29 cellular contexts compared by ENCODE assay signal in the genomic region with DNA sequence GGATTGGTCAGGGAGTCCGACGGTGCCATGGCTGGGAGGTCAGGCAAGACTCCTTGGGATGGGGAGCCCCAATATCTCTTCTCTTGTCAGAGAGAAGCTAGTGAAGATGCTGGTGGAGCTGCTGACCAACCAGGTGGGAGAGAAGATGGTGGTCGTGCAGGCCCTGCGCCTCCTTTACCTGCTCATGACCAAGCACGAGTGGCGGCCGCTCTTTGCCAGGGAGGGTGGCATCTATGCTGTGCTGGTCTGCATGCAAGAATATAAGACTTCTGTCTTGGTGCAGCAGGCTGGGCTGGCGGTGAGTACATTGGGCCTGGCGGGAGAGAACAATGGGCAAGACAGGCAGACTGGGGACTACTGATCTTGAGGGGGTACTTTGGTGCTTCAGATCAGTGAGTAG. TPM values are rescaled to one million over a fixed set of nuclear protein-coding genes. Genes with fewer than 3 reads are reported as not detected.
"Had no signal": no experiment of that assay in that cellular context is flagged by ENCODE, and none has a peak within 500 bp of the region (broad histone marks: within the 10 kb centered on the region; RNA-seq: fewer than 3 reads in every experiment).

No MANE protein-coding gene starts in this region.

- ATAC-seq: body of pancreas, Panc1 had no signal

- H3K4me3 Mint-ChIP-seq: activated CD4-positive, alpha-beta memory T cell treated with anti-CD3 and anti-CD28 coated beads, Interleukin-2, amount 10 ng/mL, durations not matched to agents 7 days and 5 days; activated CD4-positive, alpha-beta T cell treated with anti-CD3 and anti-CD28 coated beads, Interleukin-2, amount 10 ng/mL, durations not matched to agents 7 days and 5 days; activated naive CD4-positive, alpha-beta T cell treated with anti-CD3 and anti-CD28 coated beads for 36 hours had no signal

- H3K9ac ChIP-seq: KMS-11, SK-N-SH had no signal

- H3K27me3 ChIP-seq: ascending aorta, body of pancreas, SJCRH30 had no signal

- H3K9me3 ChIP-seq: ascending aorta, body of pancreas, SJCRH30, SK-N-SH had no signal

- H3K4me3 ChIP-seq: ascending aorta, body of pancreas, SJCRH30 had no signal

- H3K27ac ChIP-seq: ascending aorta, body of pancreas, KMS-11, SJCRH30, VCaP had no signal

- H3K9me3 Mint-ChIP-seq: activated CD4-positive, alpha-beta memory T cell treated with anti-CD3 and anti-CD28 coated beads, Interleukin-2, amount 10 ng/mL, durations not matched to agents 7 days and 5 days; activated CD4-positive, alpha-beta T cell treated with anti-CD3 and anti-CD28 coated beads, Interleukin-2, amount 10 ng/mL, durations not matched to agents 7 days and 5 days; activated naive CD4-positive, alpha-beta T cell treated with anti-CD3 and anti-CD28 coated beads for 36 hours; activated T-helper 2 cell treated with anti-CD3 and anti-CD28 coated beads, Interferon-gamma antibody, Interleukin-2, Interleukin-4, amounts not matched to agents 10 μg/mL and 5 μg/mL and 100 μg/mL, durations not matched to agents 14 hours and 24 hours and 36 hours had no signal

- H3K27ac Mint-ChIP-seq: activated CD4-positive, alpha-beta memory T cell treated with anti-CD3 and anti-CD28 coated beads, Interleukin-2, amount 10 ng/mL, durations not matched to agents 7 days and 5 days; activated CD4-positive, alpha-beta T cell treated with anti-CD3 and anti-CD28 coated beads, Interleukin-2, amount 10 ng/mL, durations not matched to agents 7 days and 5 days; activated naive CD4-positive, alpha-beta T cell treated with anti-CD3 and anti-CD28 coated beads for 36 hours; activated T-helper 2 cell treated with anti-CD3 and anti-CD28 coated beads, Interferon-gamma antibody, Interleukin-2, Interleukin-4, amounts not matched to agents 10 μg/mL and 5 μg/mL and 100 μg/mL, durations not matched to agents 14 hours and 24 hours and 36 hours had no signal

- DNase-seq: activated CD4-positive, alpha-beta memory T cell treated with anti-CD3 and anti-CD28 coated beads, Interleukin-2, amount 10 ng/mL, durations not matched to agents 7 days and 5 days; activated CD4-positive, alpha-beta T cell treated with anti-CD3 and anti-CD28 coated beads, Interleukin-2, amount 10 ng/mL, durations not matched to agents 7 days and 5 days; activated CD4-positive, CD25-positive, alpha-beta regulatory T cell; activated naive CD4-positive, alpha-beta T cell treated with anti-CD3 and anti-CD28 coated beads for 36 hours; activated T-cell treated with anti-CD3 and anti-CD28 coated beads for 4 hours; activated T-cell treated with anti-CD3 and anti-CD28 coated beads, Interleukin-2, amount 50 U/mL, for 48 hours; amniotic stem cell; body of pancreas; NCI-H1092 treated with DMSO at 0.1 percent for 48 hours; NCI-H1436; NCI-H1694 treated with DMSO at 0.1 percent for 48 hours; NCI-H2029 treated with DMSO at 0.1 percent for 48 hours; NCI-H345; NCI-H510A treated with DMSO at 0.1 percent for 48 hours; NCI-H69; NK-92 treated with Interleukin-12 subunit alpha and Interleukin-12 subunit beta, amount 100 ng/mL, for 24 hours; OCI-M1; Right ventricle myocardium superior; RPMI8226; SJCRH30; SK-N-SH; T-helper 1 cell had no signal

- H3K4me2 ChIP-seq: KMS-11, SK-N-SH had no signal

- H3K27me3 Mint-ChIP-seq: activated CD4-positive, alpha-beta memory T cell treated with anti-CD3 and anti-CD28 coated beads, Interleukin-2, amount 10 ng/mL, durations not matched to agents 7 days and 5 days; activated CD4-positive, alpha-beta T cell treated with anti-CD3 and anti-CD28 coated beads, Interleukin-2, amount 10 ng/mL, durations not matched to agents 7 days and 5 days had no signal

- H3K4me1 ChIP-seq: ascending aorta, body of pancreas, SJCRH30 had no signal

RNA-seq across cellular contexts. Expression of gene TTBK1, which starts 50.4 kb away (rescaled TPM):
- total RNA-seq: ascending aorta, bronchial epithelial cell, MCF 10A, SJCRH30 had no signal
